In genomic region chr5:96336351-96336985, GRCh38 we compare ENCODE assay signal across 1 cellular context.
TF ChIP-seq lines count a peak whose summit lies in the region.

No MANE protein-coding gene starts in this region.

TF ChIP-seq in GM23338, 12 proteins besides CTCF, POLR2A, EP300 and RAD21 (continued from another document):
- TF ChIP-seq REST (IDR thresholded peaks at IDR 0.05; ENCODE audit: unreplicated experiment) (no peak), POLR2AphosphoS5 (IDR thresholded peaks at IDR 0.05; ENCODE audit: low read depth) (no peak), ZNF114 (CRISPR knock-in tag; IDR thresholded peaks at IDR 0.05) (no peak), CREB1 (CRISPR knock-in tag; IDR thresholded peaks at IDR 0.05; ENCODE audit: low read depth) (no peak), STAT1 (IDR thresholded peaks at IDR 0.05; ENCODE audit: unreplicated experiment) (no peak), EZH2phosphoT487 (IDR thresholded peaks at IDR 0.05; ENCODE audit: unreplicated experiment) (no peak)
